8 cellular contexts compared by ENCODE assay signal in genomic region chr3:133805384-133805701, GRCh38. TPM values are rescaled to one million over a fixed set of nuclear protein-coding genes. Genes with fewer than 3 reads are reported as not detected.
A peak's percentile ranks its signal among the peaks of the same experiment; 100 is the strongest.
DNase-seq lines count a peak whose midpoint lies in the region; ATAC-seq and TF ChIP-seq lines count a peak whose summit lies in the region.

No MANE protein-coding gene starts in this region.

- no peak for TF ChIP-seq RAD21 in neural cell (conservative IDR thresholded peaks at IDR 0.05)

- H3K36me3 ChIP-seq in BJ (ENCODE audit: control insufficient read depth, insufficient read depth, low read length) (peaks cover 1% of the 10 kb centered on the region; the same call in 1 of the 2 replicates), ectodermal cell (ENCODE audit: control insufficient read depth, insufficient read depth, low read length) (no peaks in the 10 kb centered on the region), neural cell (ENCODE audit: insufficient read depth, low read length) (no peaks in the 10 kb centered on the region), mucosa of descending colon (ENCODE audit: low read depth) (no peaks in the 10 kb centered on the region)

- peak overlapping the region; percentile 60 for H3K4me2 ChIP-seq in neural cell (ENCODE audit: low read length)

- ATAC-seq in GM21737 (IDR thresholded peaks at IDR 0.05; ENCODE audit: unreplicated experiment) = no peak
- ATAC-seq in mucosa of descending colon = no peak

- H3K9me2 ChIP-seq in neural cell (ENCODE audit: insufficient read depth, low read length) = no peaks in the 10 kb centered on the region

- no peaks in the 10 kb centered on the region for H4K20me1 ChIP-seq in neural cell (ENCODE audit: insufficient read depth)

- H3F3A ChIP-seq in neural cell (ENCODE audit: insufficient read depth, low read length, poor library complexity, severe bottlenecking) = no peaks in the 10 kb centered on the region

- intact Hi-C loops in mucosa of descending colon (cut with DNase I, micrococcal nuclease) = no loop called here

- H3K27ac ChIP-seq in ectodermal cell (ENCODE audit: insufficient read depth, low read depth, low read length, poor library complexity, severe bottlenecking) = no peak overlapping the region
- no peak overlapping the region for H3K27ac ChIP-seq in neural cell (ENCODE audit: low read length)
- no peak overlapping the region for H3K27ac ChIP-seq in RWPE1

- H3K4me1 ChIP-seq in ectodermal cell (ENCODE audit: control insufficient read depth, insufficient read depth, low read length) (no peaks in the 10 kb centered on the region), mucosa of descending colon (ENCODE audit: low read depth) (no peaks in the 10 kb centered on the region)

- peak overlapping the region; percentile 75 for H2AFZ ChIP-seq in neural cell (ENCODE audit: low read depth, low read length)

- TF ChIP-seq EP300 in neural cell (conservative IDR thresholded peaks at IDR 0.05; ENCODE audit: poor library complexity, severe bottlenecking) = no peak

- H3K4me3 ChIP-seq in BJ (ENCODE audit: low read depth, low read length) (peak overlapping the region; percentile 83), LNCaP clone FGC (ENCODE audit: low read depth, low read length) (peak overlapping the region; percentile 74), ectodermal cell (ENCODE audit: insufficient read depth, low read depth, low read length) (peak overlapping the region; percentile 98), neural cell (ENCODE audit: low read length) (peak overlapping the region; percentile 90), mucosa of descending colon (no peak overlapping the region)

- peaks cover 5% of the 10 kb centered on the region for H3K79me2 ChIP-seq in neural cell (replicated peaks; ENCODE audit: insufficient read depth, low read length)

- no peak for TF ChIP-seq CTCF in BJ (IDR thresholded peaks at IDR 0.05; ENCODE audit: insufficient read depth, low read depth, low read length)
- no peak for TF ChIP-seq CTCF in LNCaP clone FGC (IDR thresholded peaks at IDR 0.05; ENCODE audit: control insufficient read depth, extremely low read depth, insufficient read depth)
- TF ChIP-seq CTCF in neural cell (IDR thresholded peaks at IDR 0.05; ENCODE audit: poor library complexity, severe bottlenecking) = no peak
- TF ChIP-seq CTCF in mucosa of descending colon (IDR thresholded peaks at IDR 0.05) = no peak
- no peak for TF ChIP-seq CTCF in RWPE1 (conservative IDR thresholded peaks at IDR 0.05; ENCODE audit: low read depth)

- H3K9me3 ChIP-seq in ectodermal cell (ENCODE audit: control insufficient read depth, low read length) = no peaks in the 10 kb centered on the region
- H3K9me3 ChIP-seq in neural cell (ENCODE audit: low read length) = no peaks in the 10 kb centered on the region
- H3K9me3 ChIP-seq in mucosa of descending colon = no peaks in the 10 kb centered on the region

- H3K27me3 ChIP-seq in BJ (ENCODE audit: control insufficient read depth, insufficient read depth, low read length) (peaks cover 1% of the 10 kb centered on the region), ectodermal cell (ENCODE audit: control insufficient read depth, insufficient read depth, low read length, poor library complexity, severe bottlenecking) (peaks cover 7% of the 10 kb centered on the region), neural cell (ENCODE audit: insufficient read depth, low read depth, low read length) (no peaks in the 10 kb centered on the region)

- 46 to 47% methylated on average over 15 of the region's 15 CpGs for WGBS in ectodermal cell, 2 experiments

- POLR2A ChIA-PET in BJ (lab: Charles Lee) (no interaction called here), RWPE1 (lab: Yijun Ruan, JAX; ENCODE audit: low non-redundant PET) (no interaction called here)

- no peak overlapping the region for H3K9ac ChIP-seq in neural cell (ENCODE audit: low read length)

- CTCF ChIA-PET in BJ (lab: Yijun Ruan, JAX) (interaction anchor here (1.6 kb wide), 1 partner anchor 13 kb away, joined by 3 read pairs; no protein-coding TSS in a partner anchor), RWPE1 (lab: Yijun Ruan, JAX) (no interaction called here)

- no peak for DNase-seq in BJ (ENCODE audit: low read depth)
- DNase-seq in LNCaP clone FGC (ENCODE audit: low read depth) = no peak
- DNase-seq in anterior cingulate cortex (lab: John Stamatoyannopoulos, UW) = no peak
- DNase-seq in mucosa of descending colon = no peak
- DNase-seq in RWPE1 (ENCODE audit: low spot score) = no peak

TF ChIP-seq in neural cell, 6 proteins besides CTCF, POLR2A, EP300 and RAD21:
- TF ChIP-seq POLR2AphosphoS5 (IDR thresholded peaks at IDR 0.05) (no peak), REST (IDR thresholded peaks at IDR 0.05; ENCODE audit: borderline replicate concordance) (no peak)

RNA-seq across cellular contexts. Expression of gene SRPRB, which starts 0.3 kb away (rescaled TPM):
- polyA plus RNA-seq in BJ (2011; rRNA removed) (36.0 and 71.7 TPM in 2 replicates), neural cell (33.5 and 46.9 TPM in 2 replicates)
- polyA minus RNA-seq in BJ (2011; rRNA and poly(A)+ RNA removed) = 30.4 and 36.2 TPM in 2 replicates
- polyA plus RNA-seq in ectodermal cell (2013, experiment 1 of 4) = 31.1 TPM
- 35.7 TPM for polyA plus RNA-seq in ectodermal cell (2013, experiment 2 of 4)
- polyA plus RNA-seq in ectodermal cell (2013, experiment 3 of 4) = 27.4 TPM
- 27.2 TPM for polyA plus RNA-seq in ectodermal cell (2013, experiment 4 of 4)
- 34.1 and 35.0 TPM in 2 replicates for polyA minus RNA-seq in neural cell
- total RNA-seq in mucosa of descending colon = 10 to 100 TPM; 29.2 to 38.1 (median 31.2) TPM

RNA-seq across cellular contexts. Expression of gene TF, which starts 59.1 kb away (rescaled TPM):
- polyA plus RNA-seq in BJ (2011; rRNA removed) = 0.15 and 0.36 TPM in 2 replicates
- polyA minus RNA-seq in BJ (2011; rRNA and poly(A)+ RNA removed) = 0.09 and 0.31 TPM in 2 replicates
- polyA plus RNA-seq in ectodermal cell (2013, experiment 1 of 4) = 0.39 TPM
- polyA plus RNA-seq in ectodermal cell (2013, experiment 2 of 4) = 0.69 TPM
- 1.1 TPM for polyA plus RNA-seq in ectodermal cell (2013, experiment 3 of 4)
- polyA plus RNA-seq in ectodermal cell (2013, experiment 4 of 4) = 0.57 TPM
- 0.24 and 1.4 TPM in 2 replicates for polyA plus RNA-seq in neural cell
- polyA minus RNA-seq in neural cell = 0.97 and 1.5 TPM in 2 replicates
- 10 to 100 TPM in 1 of 3 donors, 1 to 10 TPM in 1, under 1 TPM in 1; 0.51 to 13.5 (median 4.6) TPM for total RNA-seq in mucosa of descending colon
